In genomic region chr6:87806098-87806497, GRCh38 we compare ENCODE assay signal across 2 cellular contexts.
TF ChIP-seq lines count a peak whose summit lies in the region.

No MANE protein-coding gene starts in this region.

TF ChIP-seq in GM12878, 131 proteins besides CTCF, POLR2A, EP300 and RAD21:
- TF ChIP-seq IKZF1 (conservative IDR thresholded peaks at IDR 0.05) = peak; percentile 78
- TF ChIP-seq HSF1 (IDR thresholded peaks at IDR 0.05; ENCODE audit: low read depth, low read length) = no peak
- no peak for TF ChIP-seq HDGF (IDR thresholded peaks at IDR 0.05)
- TF ChIP-seq NFIC (IDR thresholded peaks at IDR 0.05; ENCODE audit: low read depth, low read length) = peak; percentile 45; the same call in 1 of the 2 replicates
- TF ChIP-seq TCF12 (IDR thresholded peaks at IDR 0.05; ENCODE audit: low read depth, low read length) = 0 out of 2 replicates have a peak, but pooled peaks have one; percentile 24
- TF ChIP-seq MEF2B (IDR thresholded peaks at IDR 0.05; ENCODE audit: partially characterized antibody, poor library complexity, severe bottlenecking) = peak; percentile 66
- peak; percentile 38; the same call in 1 of the 2 replicates for TF ChIP-seq GATAD2B (conservative IDR thresholded peaks at IDR 0.05; ENCODE audit: low read depth)
- peak; percentile 79 for TF ChIP-seq RELB (IDR thresholded peaks at IDR 0.05; ENCODE audit: low read depth)
- TF ChIP-seq IKZF2 (IDR thresholded peaks at IDR 0.05) = peak; percentile 56 to 64; a peak in 2 of 4 replicates

TF ChIP-seq in HEK293T, 16 proteins besides CTCF, POLR2A, EP300 and RAD21:
- no peak for TF ChIP-seq ZNF384 (IDR thresholded peaks at IDR 0.05)
